Comparison of ENCODE assay signal across 8 cellular contexts in the genomic region with DNA sequence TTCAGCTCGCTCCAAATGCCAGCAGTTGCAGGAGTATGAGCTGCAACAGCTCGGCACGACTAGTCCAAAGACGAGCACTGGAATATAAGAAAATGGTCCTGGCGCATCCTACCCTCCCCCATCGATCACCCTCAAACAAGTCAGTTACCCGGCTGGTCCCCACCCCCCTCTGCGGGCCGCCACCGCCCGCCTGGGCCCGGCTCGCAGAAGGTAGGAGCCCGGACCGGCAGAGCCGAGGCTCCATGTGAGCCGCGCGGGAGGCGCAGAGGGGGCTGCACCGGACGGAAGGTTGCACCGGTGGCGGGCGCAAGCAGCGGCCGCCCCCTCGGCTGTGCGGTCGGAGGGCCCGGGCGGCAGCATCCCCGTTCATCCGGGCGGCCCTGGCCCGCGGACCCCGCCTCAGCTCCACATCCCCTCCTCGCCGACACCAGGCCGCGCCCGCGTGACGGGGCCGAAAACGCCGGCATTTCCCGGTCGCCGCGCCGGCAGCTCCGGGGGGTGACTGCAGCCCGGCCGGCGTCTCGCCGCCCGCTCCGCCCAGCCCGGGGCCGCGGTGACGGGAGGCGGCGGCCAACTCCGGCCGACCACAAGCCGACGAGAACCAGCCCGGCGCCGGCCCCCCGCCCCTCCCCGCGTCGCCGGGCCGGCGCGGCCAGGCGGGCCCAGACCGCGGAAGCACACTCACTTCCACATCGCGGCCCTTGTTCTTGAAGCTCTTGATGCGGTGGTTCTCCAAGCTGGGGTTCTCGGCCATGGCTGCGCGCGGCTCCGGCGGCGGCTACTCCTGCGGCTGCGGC. TPM values are rescaled to one million over a fixed set of nuclear protein-coding genes. Genes with fewer than 3 reads are reported as not detected.
DNase-seq lines count a peak whose midpoint lies in the region; ATAC-seq and TF ChIP-seq lines count a peak whose summit lies in the region.

No MANE protein-coding gene starts in this region.

- H3K4me3 ChIP-seq in OCI-LY3 (ENCODE audit: low read length) (peak overlapping the region; percentile 87), subcutaneous abdominal adipose tissue (ENCODE audit: low read depth in 1 of 5, low read length in 5 of 5) (peak overlapping the region; percentile 86 to 93 (median 88))

- peaks cover 9% of the 10 kb centered on the region for H3K36me3 Mint-ChIP-seq in activated T-helper 1 cell treated with anti-CD3 and anti-CD28 coated beads, Interleukin-12 subunit alpha, Interleukin-12 subunit beta, Interleukin-2, Interleukin-4 antibody, amounts not matched to agents 30 ng/mL and 10 ng/mL and 1 ng/mL, durations not matched to agents 14 hours and 24 hours and 36 hours (ENCODE audit: low read depth)
- H3K36me3 Mint-ChIP-seq in natural killer cell treated with Interleukin-12 subunit alpha and Interleukin-12 subunit beta and Interleukin-15 and Interleukin-18, amount 100 ng/mL, for 72 hours = no peaks in the 10 kb centered on the region

- peaks cover 51% of the 10 kb centered on the region for H3K79me2 ChIP-seq in OCI-LY3 (ENCODE audit: low read length)

- H3K36me3 ChIP-seq in OCI-LY3 (replicated peaks; ENCODE audit: low read depth, low read length) (peaks cover 9% of the 10 kb centered on the region), subcutaneous abdominal adipose tissue (ENCODE audit: control insufficient read depth in 5 of 5, insufficient read depth in 5 of 5, low read length in 5 of 5) (no peaks in the 10 kb centered on the region)

- no peaks in the 10 kb centered on the region for H3K9me3 ChIP-seq in OCI-LY3 (ENCODE audit: insufficient read depth, low read length)
- no peaks in the 10 kb centered on the region for H3K9me3 ChIP-seq in subcutaneous abdominal adipose tissue (ENCODE audit: control insufficient read depth in 5 of 5, low read length in 5 of 5)

- peak overlapping the region; percentile 60 for H2AFZ ChIP-seq in OCI-LY3 (ENCODE audit: low read depth, low read length)

- H3K9me3 Mint-ChIP-seq in activated T-helper 1 cell treated with anti-CD3 and anti-CD28 coated beads, Interleukin-12 subunit alpha, Interleukin-12 subunit beta, Interleukin-2, Interleukin-4 antibody, amounts not matched to agents 30 ng/mL and 10 ng/mL and 1 ng/mL, durations not matched to agents 14 hours and 24 hours and 36 hours = no peaks in the 10 kb centered on the region
- no peaks in the 10 kb centered on the region for H3K9me3 Mint-ChIP-seq in natural killer cell treated with Interleukin-12 subunit alpha and Interleukin-12 subunit beta and Interleukin-15 and Interleukin-18, amount 100 ng/mL, for 72 hours

- intact Hi-C loops in activated T-helper 1 cell treated with anti-CD3 and anti-CD28 coated beads, Interleukin-12 subunit alpha, Interleukin-12 subunit beta, Interleukin-2, Interleukin-4 antibody, amounts not matched to agents 30 ng/mL and 10 ng/mL and 1 ng/mL, durations not matched to agents 14 hours and 24 hours and 36 hours (cut with micrococcal nuclease) = loop anchor here (1.0 to 10.0 kb wide), 12 partner anchors 57 to 1793 kb away; partner anchors contain the start of genes ARL11, CDADC1, PHF11 and TRIM13

- H3K4me3 Mint-ChIP-seq in activated T-helper 1 cell treated with anti-CD3 and anti-CD28 coated beads, Interleukin-12 subunit alpha, Interleukin-12 subunit beta, Interleukin-2, Interleukin-4 antibody, amounts not matched to agents 30 ng/mL and 10 ng/mL and 1 ng/mL, durations not matched to agents 14 hours and 24 hours and 36 hours = peak overlapping the region; percentile 96
- H3K4me3 Mint-ChIP-seq in natural killer cell treated with Interleukin-12 subunit alpha and Interleukin-12 subunit beta and Interleukin-15 and Interleukin-18, amount 100 ng/mL, for 72 hours = peak overlapping the region; percentile 92

- DNase-seq in NOMO-1 (lab: John Stamatoyannopoulos, UW; ENCODE audit: unreplicated experiment in 2 of 2) (peak; percentile 35 to 48), NOMO-1 treated with dmso at 0.1 percent for 144 hours (lab: John Stamatoyannopoulos, UW; ENCODE audit: unreplicated experiment) (no peak), fibroblast of gingiva (ENCODE audit: low read depth) (peak; percentile 17)
- DNase-seq in activated T-helper 1 cell treated with anti-CD3 and anti-CD28 coated beads, Interleukin-12 subunit alpha, Interleukin-12 subunit beta, Interleukin-2, Interleukin-4 antibody, amounts not matched to agents 30 ng/mL and 10 ng/mL and 1 ng/mL, durations not matched to agents 14 hours and 24 hours and 36 hours (ENCODE audit: low spot score) = peak; percentile 44
- peak; percentile 71 for DNase-seq in natural killer cell treated with Interleukin-12 subunit alpha and Interleukin-12 subunit beta and Interleukin-15 and Interleukin-18, amount 100 ng/mL, for 72 hours (ENCODE audit: low spot score)

- H3K4me1 ChIP-seq in OCI-LY3 (ENCODE audit: low read length) (peaks cover 14% of the 10 kb centered on the region), subcutaneous abdominal adipose tissue (ENCODE audit: control insufficient read depth in 5 of 5, insufficient read depth in 5 of 5, low read length in 5 of 5) (peaks cover 5 to 33% (median 27%) of the 10 kb centered on the region in 5 donors)

- peaks cover 34% of the 10 kb centered on the region for H4K20me1 ChIP-seq in OCI-LY3 (ENCODE audit: insufficient read depth, low read length)

- H3K9ac ChIP-seq in OCI-LY3 (ENCODE audit: low read length) (peak overlapping the region; percentile 78), subcutaneous abdominal adipose tissue (ENCODE audit: low read length in 5 of 5) (peak overlapping the region; percentile 63 to 83 (median 76))

- H3K27ac Mint-ChIP-seq in activated T-helper 1 cell treated with anti-CD3 and anti-CD28 coated beads, Interleukin-12 subunit alpha, Interleukin-12 subunit beta, Interleukin-2, Interleukin-4 antibody, amounts not matched to agents 30 ng/mL and 10 ng/mL and 1 ng/mL, durations not matched to agents 14 hours and 24 hours and 36 hours = peak overlapping the region; percentile 95
- peak overlapping the region; percentile 86 for H3K27ac Mint-ChIP-seq in natural killer cell treated with Interleukin-12 subunit alpha and Interleukin-12 subunit beta and Interleukin-15 and Interleukin-18, amount 100 ng/mL, for 72 hours

- no peaks in the 10 kb centered on the region for H3K27me3 ChIP-seq in OCI-LY3 (ENCODE audit: low read depth, low read length)
- no peaks in the 10 kb centered on the region for H3K27me3 ChIP-seq in subcutaneous abdominal adipose tissue (ENCODE audit: control insufficient read depth in 5 of 5, insufficient read depth in 4 of 5, low read length in 5 of 5)

- ATAC-seq in HG02943 (IDR thresholded peaks at IDR 0.05; ENCODE audit: low read depth, unreplicated experiment) = peak; percentile 18
- peak; percentile 5 to 43 for ATAC-seq in natural killer cell treated with Interleukin-12 subunit alpha and Interleukin-12 subunit beta and Interleukin-15 and Interleukin-18, amount 100 ng/mL, for 72 hours

- peaks cover 3% of the 10 kb centered on the region for H3K27me3 Mint-ChIP-seq in activated T-helper 1 cell treated with anti-CD3 and anti-CD28 coated beads, Interleukin-12 subunit alpha, Interleukin-12 subunit beta, Interleukin-2, Interleukin-4 antibody, amounts not matched to agents 30 ng/mL and 10 ng/mL and 1 ng/mL, durations not matched to agents 14 hours and 24 hours and 36 hours (ENCODE audit: insufficient read depth)
- peaks cover 2 to 5% of the 10 kb centered on the region in 2 donors for H3K27me3 Mint-ChIP-seq in natural killer cell treated with Interleukin-12 subunit alpha and Interleukin-12 subunit beta and Interleukin-15 and Interleukin-18, amount 100 ng/mL, for 72 hours

- TF ChIP-seq CTCF in OCI-LY3 (IDR thresholded peaks at IDR 0.05; ENCODE audit: low read depth, low read length) = no peak

- peak overlapping the region; percentile 90 for H3K4me2 ChIP-seq in OCI-LY3 (ENCODE audit: low read length)

- H3K4me1 Mint-ChIP-seq in activated T-helper 1 cell treated with anti-CD3 and anti-CD28 coated beads, Interleukin-12 subunit alpha, Interleukin-12 subunit beta, Interleukin-2, Interleukin-4 antibody, amounts not matched to agents 30 ng/mL and 10 ng/mL and 1 ng/mL, durations not matched to agents 14 hours and 24 hours and 36 hours (ENCODE audit: low read depth) = peaks cover 34% of the 10 kb centered on the region
- H3K4me1 Mint-ChIP-seq in natural killer cell treated with Interleukin-12 subunit alpha and Interleukin-12 subunit beta and Interleukin-15 and Interleukin-18, amount 100 ng/mL, for 72 hours (ENCODE audit: low read depth in 2 of 2) = peaks cover 29 to 34% of the 10 kb centered on the region in 2 donors

- peak overlapping the region; percentile 90 for H3K27ac ChIP-seq in OCI-LY3 (ENCODE audit: low read length)
- H3K27ac ChIP-seq in subcutaneous abdominal adipose tissue (ENCODE audit: low read depth, low read length) = peak overlapping the region; percentile 84

RNA-seq across cellular contexts. Expression of gene KPNA3, which starts 0.5 kb away (rescaled TPM):
- total RNA-seq in activated T-helper 1 cell treated with anti-CD3 and anti-CD28 coated beads, Interleukin-12 subunit alpha, Interleukin-12 subunit beta, Interleukin-2, Interleukin-4 antibody, amounts not matched to agents 30 ng/mL and 10 ng/mL and 1 ng/mL, durations not matched to agents 14 hours and 24 hours and 36 hours = 54.7 and 55.0 TPM in 2 replicates
- total RNA-seq in natural killer cell treated with Interleukin-12 subunit alpha and Interleukin-12 subunit beta and Interleukin-15 and Interleukin-18, amount 100 ng/mL, for 72 hours = 10 to 100 TPM; 44.8 to 50.2 TPM
